ENCODE assay signal across 1 cellular context in the genomic region with DNA sequence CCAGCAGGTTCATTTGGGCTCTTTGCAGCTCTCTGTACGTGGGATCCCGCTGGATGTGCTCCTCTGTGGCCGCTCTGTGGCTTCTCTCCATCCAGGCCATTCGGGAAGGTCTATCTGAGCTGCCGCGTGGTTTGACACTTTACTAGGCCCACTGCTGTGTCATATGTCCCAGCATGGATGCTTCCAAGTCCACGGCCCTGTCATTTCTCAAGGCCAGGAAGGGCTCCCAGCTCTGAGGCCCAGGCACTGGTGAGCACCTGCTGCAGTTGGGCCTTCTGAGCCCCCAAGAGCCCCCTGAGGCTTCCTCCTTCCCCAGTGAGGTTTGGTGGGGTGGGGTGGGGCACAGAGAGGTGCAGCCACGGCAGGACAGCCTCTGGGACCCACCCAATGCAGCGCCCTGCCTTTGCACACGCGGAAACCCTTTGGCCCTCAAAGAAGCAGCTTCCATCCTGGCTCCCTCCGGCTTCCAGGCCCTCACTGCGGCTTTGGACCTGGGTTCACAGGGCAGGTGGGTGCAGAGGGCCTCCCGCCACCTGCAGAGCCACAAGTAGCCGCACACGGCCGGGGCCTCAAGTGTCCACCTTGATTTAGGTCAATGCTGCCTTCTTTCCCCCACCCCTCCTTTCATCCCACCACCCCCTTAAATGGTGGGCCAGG.
TF ChIP-seq lines count a peak whose summit lies in the region.

No MANE protein-coding gene starts in this region.

TF ChIP-seq in SK-N-SH, 30 proteins besides CTCF, POLR2A, EP300 and RAD21 (continued from another document):
- TF ChIP-seq ZBTB33 (IDR thresholded peaks at IDR 0.05; ENCODE audit: borderline replicate concordance, low read depth) (no peak), USF2 (IDR thresholded peaks at IDR 0.05; ENCODE audit: borderline replicate concordance, low read depth, low read length) (no peak), POLR2AphosphoS5 (IDR thresholded peaks at IDR 0.05; ENCODE audit: low read depth, low read length) (no peak), GABPA (IDR thresholded peaks at IDR 0.05; ENCODE audit: low read depth) (no peak)
